19 cellular contexts compared by ENCODE assay signal in the genomic region with DNA sequence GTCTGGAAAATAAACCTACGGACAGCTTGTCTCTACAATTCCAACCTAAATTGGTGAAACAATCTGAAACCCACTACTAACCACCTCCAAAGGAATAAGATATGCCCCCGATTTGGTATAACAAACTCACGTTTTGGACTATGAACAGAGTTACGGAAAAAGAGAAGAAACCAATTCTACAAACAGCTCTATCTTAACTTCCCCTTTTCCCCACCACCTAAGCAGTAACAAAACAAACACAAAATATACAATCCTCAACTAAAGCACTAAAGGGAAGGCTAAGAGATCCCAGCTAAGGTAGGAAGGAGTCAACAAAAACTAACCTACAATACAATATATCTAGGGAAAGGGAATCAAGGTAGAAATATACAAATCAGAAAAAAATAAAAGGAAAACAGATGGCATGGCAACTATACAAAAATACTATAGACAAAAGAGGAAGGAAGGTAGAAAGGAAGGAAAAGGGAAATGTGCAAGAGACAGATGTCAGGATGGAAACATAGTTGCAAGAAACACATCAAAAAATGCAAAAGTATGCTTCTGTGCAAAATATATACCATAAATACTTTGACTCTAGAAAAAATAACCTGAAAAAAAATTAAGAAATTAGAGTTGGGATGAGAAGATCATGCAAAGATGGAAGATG.
A peak's percentile ranks its signal among the peaks of the same experiment; 100 is the strongest.
DNase-seq lines count a peak whose midpoint lies in the region; ATAC-seq lines count a peak whose summit lies in the region.
"Had no signal": no experiment of that assay in that cellular context is flagged by ENCODE, and none has a peak within 500 bp of the region (broad histone marks: within the 10 kb centered on the region; RNA-seq: fewer than 3 reads in every experiment).

No MANE protein-coding gene starts in this region.

- ATAC-seq in stimulated activated memory B cell treated with anti-CD40 and anti-IgM and Interleukin-4, amounts not matched to agents 10 μg/mL and 1 μg/mL and 100 μg/mL, for 72 hours, result no peak
- no peak for ATAC-seq in GM18511 (IDR thresholded peaks at IDR 0.05; ENCODE audit: unreplicated experiment)
- ATAC-seq: lower lobe of right lung, right cardiac atrium had no signal

- H3K4me3 Mint-ChIP-seq in stimulated activated memory B cell treated with anti-CD40 and anti-IgM and Interleukin-4, amounts not matched to agents 10 μg/mL and 1 μg/mL and 100 μg/mL, for 72 hours, result peak overlapping the region; percentile 5
- H3K4me3 Mint-ChIP-seq: HFFc6; T-helper 1 cell treated with Interleukin-12 subunit alpha and Interleukin-12 subunit beta and Interleukin-4 antibody, amounts not matched to agents 30 μg/mL and 1 μg/mL, for 36 hours had no signal

- no peaks in the 10 kb centered on the region for H3K27me3 Mint-ChIP-seq in stimulated activated memory B cell treated with anti-CD40 and anti-IgM and Interleukin-4, amounts not matched to agents 10 μg/mL and 1 μg/mL and 100 μg/mL, for 72 hours

- H3K27ac ChIP-seq in caudate nucleus (ENCODE audit: low read depth, low read length) (peak overlapping the region; percentile 74), substantia nigra (ENCODE audit: low read depth, low read length, poor library complexity, severe bottlenecking) (no peak overlapping the region)
- H3K27ac ChIP-seq: epithelial cell of prostate, lower lobe of right lung had no signal

- H3K27ac Mint-ChIP-seq in stimulated activated memory B cell treated with anti-CD40 and anti-IgM and Interleukin-4, amounts not matched to agents 10 μg/mL and 1 μg/mL and 100 μg/mL, for 72 hours, result peak overlapping the region; percentile 97
- H3K27ac Mint-ChIP-seq: HFFc6; T-helper 1 cell treated with Interleukin-12 subunit alpha and Interleukin-12 subunit beta and Interleukin-4 antibody, amounts not matched to agents 30 μg/mL and 1 μg/mL, for 36 hours had no signal

- H3K4me1 Mint-ChIP-seq in stimulated activated memory B cell treated with anti-CD40 and anti-IgM and Interleukin-4, amounts not matched to agents 10 μg/mL and 1 μg/mL and 100 μg/mL, for 72 hours, result peaks cover 69% of the 10 kb centered on the region

- peaks cover 14% of the 10 kb centered on the region for H3K9me3 Mint-ChIP-seq in stimulated activated memory B cell treated with anti-CD40 and anti-IgM and Interleukin-4, amounts not matched to agents 10 μg/mL and 1 μg/mL and 100 μg/mL, for 72 hours
- H3K9me3 Mint-ChIP-seq: HFFc6; T-helper 1 cell treated with Interleukin-12 subunit alpha and Interleukin-12 subunit beta and Interleukin-4 antibody, amounts not matched to agents 30 μg/mL and 1 μg/mL, for 36 hours had no signal

- peaks cover 21% of the 10 kb centered on the region for H3K36me3 Mint-ChIP-seq in stimulated activated memory B cell treated with anti-CD40 and anti-IgM and Interleukin-4, amounts not matched to agents 10 μg/mL and 1 μg/mL and 100 μg/mL, for 72 hours

- DNase-seq in GF-D8 (lab: John Stamatoyannopoulos, UW) (peak; percentile 52), NOMO-1 treated with dmso at 0.1 percent for 144 hours (lab: John Stamatoyannopoulos, UW; ENCODE audit: unreplicated experiment) (peak; percentile 70), caudate nucleus (lab: John Stamatoyannopoulos, UW) (no peak), substantia nigra (lab: John Stamatoyannopoulos, UW) (no peak), GM03348 (ENCODE audit: low spot score) (no peak)
- DNase-seq in activated effector memory CD4-positive, alpha-beta T cell treated with Interleukin-2 at 50 U/mL for 16 hours, result no peak
- DNase-seq: activated CD4-positive, CD25-positive, alpha-beta regulatory T cell; dermis blood vessel endothelial cell; HFFc6; lower lobe of right lung; NCI-H2081; NCI-H446 treated with DMSO at 0.1 percent for 48 hours; NK-92 treated with Interleukin-12 subunit alpha and Interleukin-12 subunit beta, amount 100 ng/mL, for 24 hours; right cardiac atrium; stomach had no signal

Comparison
In these comparisons a context has a peak if more than half of its experiments do, and no peak if none do; other contexts are left out.
1. DNase-seq: peak in GF-D8 (single experiment) and NOMO-1 treated with dmso at 0.1 percent for 144 hours (single experiment); none in caudate nucleus (0 of 61), substantia nigra (0 of 49), GM03348 (single experiment) and activated effector memory CD4-positive, alpha-beta T cell treated with Interleukin-2 at 50 U/mL for 16 hours (single experiment).